Comparison of ENCODE assay signal across 8 cellular contexts in the genomic region with DNA sequence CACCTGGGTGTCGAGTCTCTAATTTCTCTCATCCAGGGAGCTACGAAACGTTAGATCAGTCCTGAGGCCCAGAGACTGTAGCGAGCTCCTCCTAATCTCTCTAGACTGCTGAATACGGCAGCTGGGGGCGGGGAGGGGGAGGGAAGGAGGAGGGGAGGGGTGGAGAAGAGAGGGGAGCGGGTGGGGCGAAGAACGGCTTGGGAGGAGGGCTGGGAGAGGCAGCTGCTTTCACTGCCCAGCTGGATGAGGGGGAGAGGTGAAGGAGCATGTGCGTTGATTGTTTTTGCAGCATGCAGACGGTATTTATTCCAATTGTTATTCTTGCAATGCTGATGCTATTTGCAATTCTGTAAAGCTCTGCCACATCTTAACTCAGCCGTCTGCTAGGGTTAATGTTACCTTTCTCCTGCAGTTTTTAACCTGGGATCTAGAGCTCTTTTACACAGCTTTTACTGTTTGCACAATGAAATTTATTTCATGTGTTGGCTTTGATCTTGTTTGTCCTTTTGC. TPM values are rescaled to one million over a fixed set of nuclear protein-coding genes. Genes with fewer than 3 reads are reported as not detected.
DNase-seq lines count a peak whose midpoint lies in the region; ATAC-seq and TF ChIP-seq lines count a peak whose summit lies in the region.

No MANE protein-coding gene starts in this region.

- ATAC-seq in HG03095 (IDR thresholded peaks at IDR 0.05; ENCODE audit: unreplicated experiment) (no peak), HG03280 (IDR thresholded peaks at IDR 0.05; ENCODE audit: unreplicated experiment) (no peak), HG02610 (IDR thresholded peaks at IDR 0.05; ENCODE audit: unreplicated experiment) (no peak)

- in situ Hi-C loops in G401 (cut with HindIII; ENCODE audit: low sequenced_read_pairs): no loop called here

- peak overlapping the region; percentile 24 for H3K4me3 ChIP-seq in choroid plexus epithelial cell (ENCODE audit: low read depth, low read length)
- H3K4me3 ChIP-seq in mucosa of rectum (ENCODE audit: low read length in 2 of 2): peak overlapping the region; percentile 57 to 64

- peak; percentile 79 for DNase-seq in G401 (ENCODE audit: low spot score)
- DNase-seq in NCI-H2196 (lab: John Stamatoyannopoulos, UW; ENCODE audit: unreplicated experiment): peak; percentile 63
- DNase-seq in choroid plexus epithelial cell (ENCODE audit: low read depth): no peak
- DNase-seq in HT-29 (ENCODE audit: low spot score): no peak

- H3K36me3 ChIP-seq in mucosa of rectum (ENCODE audit: control insufficient read depth in 2 of 2, insufficient read depth in 2 of 2, low read length in 2 of 2): no peaks in the 10 kb centered on the region

- no peak overlapping the region for H3K9ac ChIP-seq in mucosa of rectum (ENCODE audit: low read depth in 1 of 2, low read length in 2 of 2)

- H3K27ac ChIP-seq in mucosa of rectum (ENCODE audit: low read depth in 2 of 2, low read length in 2 of 2): no peak overlapping the region

- peaks cover 0 to 4% of the 10 kb centered on the region in 2 donors for H3K4me1 ChIP-seq in mucosa of rectum (ENCODE audit: control insufficient read depth in 2 of 2, insufficient read depth in 2 of 2, low read length in 2 of 2)

- no peaks in the 10 kb centered on the region for H3K9me3 ChIP-seq in mucosa of rectum (ENCODE audit: control insufficient read depth in 2 of 2, low read length in 2 of 2)

- TF ChIP-seq CTCF in choroid plexus epithelial cell (conservative IDR thresholded peaks at IDR 0.05; ENCODE audit: low read depth, low read length): no peak

- peaks cover 4 to 5% of the 10 kb centered on the region in 2 donors for H3K27me3 ChIP-seq in mucosa of rectum (ENCODE audit: control insufficient read depth in 2 of 2, insufficient read depth in 2 of 2, low read length in 2 of 2)

RNA-seq across cellular contexts. Expression of a gene that starts 0.8 kb away (rescaled TPM):
- total RNA-seq in G401 (2014; rRNA removed; shearing (Covaris generic)): 1.4 and 2.5 TPM in 2 replicates
- 0.08 and 0.10 TPM in 2 replicates for total RNA-seq in HT-29 (2014; rRNA removed; shearing (Covaris generic))

Comparison
In these comparisons a context has a peak if more than half of its experiments do, and no peak if none do; other contexts are left out.
1. DNase-seq: peak in G401 (single experiment) and NCI-H2196 (single experiment); none in choroid plexus epithelial cell (single experiment) and HT-29 (single experiment).